In the genomic region with DNA sequence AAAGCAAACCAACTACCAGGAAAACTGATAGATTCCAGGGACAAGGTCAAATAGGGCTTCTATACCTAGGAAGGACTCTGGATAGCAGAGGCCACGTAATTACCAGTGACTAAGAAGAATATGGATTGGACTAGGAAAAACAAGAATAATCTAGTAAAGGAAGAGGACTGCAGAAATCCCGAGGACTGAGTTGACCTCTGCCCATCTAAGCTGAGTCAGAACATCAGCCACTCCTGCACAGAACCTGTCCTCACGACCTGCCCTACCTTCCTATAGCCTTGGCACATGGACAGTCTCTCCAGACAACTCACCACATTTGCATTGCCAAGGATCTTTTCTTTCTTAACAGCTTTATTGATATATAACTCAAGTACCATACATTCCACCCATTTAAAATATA, we compare ENCODE assay signal across 18 cellular contexts. TPM values are rescaled to one million over a fixed set of nuclear protein-coding genes. Genes with fewer than 3 reads are reported as not detected.
"Had no signal": no experiment of that assay in that cellular context is flagged by ENCODE, and none has a peak within 500 bp of the region (broad histone marks: within the 10 kb centered on the region; RNA-seq: fewer than 3 reads in every experiment).

No MANE protein-coding gene starts in this region.

- ATAC-seq: natural killer cell treated with Interleukin-12 subunit alpha and Interleukin-12 subunit beta and Interleukin-15 and Interleukin-18, amount 100 ng/mL, for 72 hours had no signal

- H3K9me3 ChIP-seq: adrenal gland, tibial nerve, vagina had no signal

- H3K27ac ChIP-seq: adrenal gland, cardiac muscle cell, tibial nerve, vagina, WERI-Rb-1 had no signal

- FAIRE-seq: endometrium had no signal

- DNase-seq: activated CD4-positive, alpha-beta memory T cell treated with anti-CD3 and anti-CD28 coated beads for 36 hours; activated effector memory CD4-positive, alpha-beta T cell treated with anti-CD3 and anti-CD28 coated beads, Interleukin-2, amount 50 U/mL, for 16 hours; activated T-cell treated with anti-CD3 and anti-CD28 coated beads, Interleukin-2, amount 50 U/mL, for 24 hours; adrenal gland; mesendoderm; posterior cingulate gyrus; stimulated activated CD4-positive, alpha-beta T cell treated with anti-CD3 and anti-CD28 coated beads, Interleukin-4, amount 100 ng/mL, for 1 hour; stimulated activated naive CD4-positive, alpha-beta T cell; WERI-Rb-1 had no signal

- H3K36me3 ChIP-seq: adrenal gland, cardiac muscle cell, tibial nerve, vagina, WERI-Rb-1 had no signal

- H3K4me3 ChIP-seq: adrenal gland, cardiac muscle cell, tibial nerve, vagina had no signal

- H3K27me3 ChIP-seq: adrenal gland, cardiac muscle cell, tibial nerve, vagina had no signal

- H3K4me1 ChIP-seq: adrenal gland, tibial nerve, vagina had no signal

RNA-seq across cellular contexts. Expression of a gene that starts 2.3 kb away (rescaled TPM):
- total RNA-seq: activated CD4-positive, alpha-beta memory T cell treated with anti-CD3 and anti-CD28 coated beads for 36 hours; adrenal gland; cardiac muscle cell; glomerular endothelial cell; kidney epithelial cell; liver; natural killer cell treated with Interleukin-12 subunit alpha and Interleukin-12 subunit beta and Interleukin-15 and Interleukin-18, amount 100 ng/mL, for 72 hours; tibial nerve; vagina had no signal
- polyA plus RNA-seq: adrenal gland, cardiac muscle cell, esophagus, liver had no signal
